28 cellular contexts compared by ENCODE assay signal in the genomic region with DNA sequence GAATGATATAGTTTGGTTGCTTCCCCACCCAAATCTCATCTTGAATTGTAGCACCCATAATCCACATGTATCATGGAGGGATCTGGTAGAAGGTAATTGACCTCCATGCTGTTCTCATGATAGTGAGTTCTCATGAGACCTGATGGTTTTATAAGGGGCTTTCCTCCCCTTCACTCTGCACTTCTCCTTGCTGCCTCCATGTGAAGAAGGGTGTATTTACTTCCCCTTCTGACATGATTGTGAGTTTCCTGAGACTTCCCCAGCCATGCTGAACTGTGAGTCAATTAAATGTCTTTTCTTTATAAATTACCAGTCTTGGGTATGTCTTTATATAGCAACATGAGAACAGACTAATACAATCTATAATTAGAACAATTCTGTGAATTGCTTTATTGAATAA. TPM values are rescaled to one million over a fixed set of nuclear protein-coding genes. Genes with fewer than 3 reads are reported as not detected.
"Had no signal": no experiment of that assay in that cellular context is flagged by ENCODE, and none has a peak within 500 bp of the region (broad histone marks: within the 10 kb centered on the region; RNA-seq: fewer than 3 reads in every experiment).

No MANE protein-coding gene starts in this region.

- H3K27ac ChIP-seq: dorsolateral prefrontal cortex, epithelial cell of prostate, gastrocnemius medialis, prostate gland, right atrium auricular region, stomach, thyroid gland, vagina had no signal

- H3K4me2 ChIP-seq: smooth muscle cell had no signal

- H3K27ac Mint-ChIP-seq: naive thymus-derived CD8-positive, alpha-beta T cell; nephron progenitor cell had no signal

- DNase-seq: dorsolateral prefrontal cortex; effector CD4-positive, alpha-beta T cell; foreskin fibroblast; gastrocnemius medialis; head of caudate nucleus; mesendoderm; midbrain; naive thymus-derived CD8-positive, alpha-beta T cell; nephron progenitor cell; nucleus accumbens; stimulated activated CD4-positive, alpha-beta T cell treated with anti-CD3 and anti-CD28 coated beads, Interleukin-12 subunit alpha, Interleukin-12 subunit beta, amount 100 ng/mL, for 4 hours; stimulated activated CD4-positive, alpha-beta T cell treated with anti-CD3 and anti-CD28 coated beads, Interleukin-1b, Interleukin-23, amount 100 ng/mL, for 48 hours; stimulated activated CD4-positive, alpha-beta T cell treated with anti-CD3 and anti-CD28 coated beads, Interleukin-4, amount 100 ng/mL, for 1 hour; stimulated activated CD8-positive, alpha-beta memory T cell treated with anti-CD3 and anti-CD28 coated beads, Interleukin-4, amount 100 ng/mL, for 48 hours; stimulated activated naive CD4-positive, alpha-beta T cell treated with Interleukin-2 at 50 U/mL for 16 hours; stomach; thyroid gland; trophoblast cell had no signal

- H3K4me1 Mint-ChIP-seq: naive thymus-derived CD8-positive, alpha-beta T cell; nephron progenitor cell had no signal

- H3K36me3 ChIP-seq: gastrocnemius medialis, prostate gland, right atrium auricular region, stomach, thyroid gland, vagina had no signal

- H3K4me1 ChIP-seq: gastrocnemius medialis, prostate gland, right atrium auricular region, stomach, thyroid gland, vagina had no signal

- ATAC-seq: esophagus mucosa; gastrocnemius medialis; left lobe of liver; naive thymus-derived CD8-positive, alpha-beta T cell; sciatic nerve had no signal

- H3K4me3 ChIP-seq: dorsolateral prefrontal cortex, gastrocnemius medialis, lung, prostate gland, right atrium auricular region, smooth muscle cell, stomach, thyroid gland, vagina had no signal

- H3K9me3 ChIP-seq: gastrocnemius medialis, prostate gland, right atrium auricular region, thyroid gland, vagina had no signal

- H3K4me3 Mint-ChIP-seq: naive thymus-derived CD8-positive, alpha-beta T cell; nephron progenitor cell had no signal

- H3K27me3 ChIP-seq: dorsolateral prefrontal cortex, gastrocnemius medialis, right atrium auricular region, stomach, thyroid gland, vagina had no signal

RNA-seq across cellular contexts. Expression of a gene that starts 11.9 kb away (rescaled TPM):
- total RNA-seq: osteocyte, right atrium auricular region, stomach, vagina had no signal
